In the genomic region with DNA sequence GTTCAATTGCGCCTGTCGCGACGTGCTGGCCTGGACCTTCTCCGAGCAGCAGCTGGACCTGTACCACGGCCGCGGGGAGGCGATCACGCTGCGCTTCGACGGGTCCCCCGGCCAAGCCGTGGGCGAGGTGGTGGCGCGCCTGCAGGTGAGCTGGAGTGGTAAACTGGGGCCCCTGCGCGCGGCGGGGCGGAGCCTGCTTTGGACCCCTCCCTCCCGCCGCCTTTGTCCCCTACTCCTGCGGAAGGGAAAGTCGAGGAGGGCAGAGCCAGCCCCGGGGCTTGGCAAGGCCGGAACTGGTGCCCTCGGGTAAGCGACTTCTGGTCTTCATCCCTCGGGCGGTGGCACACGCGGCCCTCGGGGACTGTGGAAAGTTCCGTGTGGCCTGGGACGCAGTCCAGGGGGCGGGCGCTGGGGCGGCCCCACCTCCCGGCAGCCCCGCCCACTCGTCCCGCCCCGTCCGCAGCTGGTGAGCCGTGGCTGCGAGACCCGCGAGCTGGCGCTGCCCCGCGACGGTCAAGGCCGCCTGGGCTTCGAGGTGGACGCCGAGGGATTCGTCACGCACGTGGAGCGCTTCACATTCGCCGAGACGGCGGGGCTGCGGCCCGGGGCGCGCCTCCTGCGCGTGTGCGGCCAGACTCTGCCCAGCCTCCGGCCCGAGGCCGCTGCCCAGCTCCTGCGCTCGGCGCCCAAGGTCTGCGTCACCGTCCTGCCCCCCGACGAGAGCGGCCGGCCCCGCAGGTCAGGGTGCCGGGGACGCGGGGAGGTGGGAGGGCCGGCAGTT, we compare ENCODE assay signal across 11 cellular contexts. TPM values are rescaled to one million over a fixed set of nuclear protein-coding genes. Genes with fewer than 3 reads are reported as not detected.
A peak's percentile ranks its signal among the peaks of the same experiment; 100 is the strongest.
DNase-seq lines count a peak whose midpoint lies in the region; ATAC-seq and TF ChIP-seq lines count a peak whose summit lies in the region.
"Had no signal": no experiment of that assay in that cellular context is flagged by ENCODE, and none has a peak within 500 bp of the region (broad histone marks: within the 10 kb centered on the region; RNA-seq: fewer than 3 reads in every experiment).

No MANE protein-coding gene starts in this region.

- H3K4me3 ChIP-seq in endodermal cell (ENCODE audit: low read length) (no peak overlapping the region), lower lobe of right lung (peak overlapping the region; percentile 47), upper lobe of left lung (peak overlapping the region in 3 of 4 donors; percentile 42 to 58 (median 46))

- ATAC-seq in lower lobe of right lung = peak; percentile 68 to 79
- ATAC-seq in upper lobe of left lung (ENCODE audit: low FRiP score in 2 of 2) = peak; percentile 32
- no peak for ATAC-seq in GM18520 (IDR thresholded peaks at IDR 0.05; ENCODE audit: unreplicated experiment)
- ATAC-seq: activated CD4-positive, CD25-positive, alpha-beta regulatory T cell treated with anti-CD3 and anti-CD28 coated beads, Interleukin-2, amount 50 U/mL, for 24 hours had no signal

- H3K9me3 ChIP-seq in endodermal cell (ENCODE audit: control insufficient read depth, low read length) (no peaks in the 10 kb centered on the region), lower lobe of right lung (no peaks in the 10 kb centered on the region), upper lobe of left lung (no peaks in the 10 kb centered on the region)

- no peaks in the 10 kb centered on the region for H3K9me3 Mint-ChIP-seq in endodermal cell

- TF ChIP-seq CTCF in endodermal cell (conservative IDR thresholded peaks at IDR 0.05) (peak; percentile 47), lower lobe of right lung (IDR thresholded peaks at IDR 0.05) (no peak), upper lobe of left lung (IDR thresholded peaks at IDR 0.05) (no peak)

- intact Hi-C loops in lower lobe of right lung (cut with DNase I) = no loop called here

- peak in 1 of 4 donors; percentile 55 for TF ChIP-seq POLR2A in upper lobe of left lung (IDR thresholded peaks at IDR 0.05)

- H3K27ac Mint-ChIP-seq in endodermal cell = no peak overlapping the region

- peaks cover 11% of the 10 kb centered on the region for H3K36me3 ChIP-seq in endodermal cell (ENCODE audit: control insufficient read depth, insufficient read depth, low read length)
- peaks cover 80% of the 10 kb centered on the region for H3K36me3 ChIP-seq in lower lobe of right lung
- H3K36me3 ChIP-seq in upper lobe of left lung = peaks cover 16 to 90% (median 70%) of the 10 kb centered on the region in 4 donors

- no peaks in the 10 kb centered on the region for H3K4me1 ChIP-seq in endodermal cell (ENCODE audit: control insufficient read depth, insufficient read depth, low read length)
- peaks cover 44% of the 10 kb centered on the region for H3K4me1 ChIP-seq in lower lobe of right lung
- peaks cover 33 to 75% (median 43%) of the 10 kb centered on the region in 4 donors for H3K4me1 ChIP-seq in upper lobe of left lung

- no peaks in the 10 kb centered on the region for H3K36me3 Mint-ChIP-seq in endodermal cell (ENCODE audit: low read depth)

- DNase-seq in NCI-H345 (lab: John Stamatoyannopoulos, UW) = peak; percentile 27
- no peak for DNase-seq in NCI-H345 treated with DMSO at 0.1 percent for 48 hours (lab: John Stamatoyannopoulos, UW; ENCODE audit: unreplicated experiment)
- peak; percentile 90 for DNase-seq in endodermal cell
- peak; percentile 64 for DNase-seq in lower lobe of right lung
- DNase-seq in upper lobe of left lung = peak in 1 of 2 donors; percentile 93
- DNase-seq in middle frontal gyrus (ENCODE audit: extremely low spot score, low spot score) = no peak
- DNase-seq in NCI-H2171 treated with DMSO at 0.1 percent for 48 hours (lab: John Stamatoyannopoulos, UW) = no peak
- DNase-seq: Kasumi-1 had no signal

- peaks cover 8% of the 10 kb centered on the region for H3K4me1 Mint-ChIP-seq in endodermal cell

- H3K9ac ChIP-seq in endodermal cell (ENCODE audit: extremely low read depth, low read length, poor library complexity, severe bottlenecking) = no peak overlapping the region

- H3K27ac ChIP-seq in endodermal cell (ENCODE audit: low read depth, low read length) (no peak overlapping the region), lower lobe of right lung (peak overlapping the region; percentile 56), upper lobe of left lung (peak overlapping the region in 3 of 4 donors; percentile 18 to 46 (median 35))
- H3K27ac ChIP-seq: epithelial cell of prostate had no signal

- WGBS in endodermal cell (ENCODE audit: insufficient coverage in 1 of 2, insufficient read length in 1 of 2), 2 experiments = 85 to 90% methylated on average over 69 to 91 of the region's 91 CpGs
- WGBS in upper lobe of left lung, 2 donors = 73 to 79% methylated on average over 40 to 66 of the region's 91 CpGs

- H3K27me3 Mint-ChIP-seq in endodermal cell (ENCODE audit: insufficient read depth) = peaks cover 25% of the 10 kb centered on the region

- TF ChIP-seq EP300 in upper lobe of left lung (IDR thresholded peaks at IDR 0.05) = no peak

- H3K4me3 Mint-ChIP-seq in endodermal cell = peak overlapping the region; percentile 63

- H3K27me3 ChIP-seq in endodermal cell (ENCODE audit: control insufficient read depth, insufficient read depth, low read length, poor library complexity, severe bottlenecking) = no peaks in the 10 kb centered on the region
- H3K27me3 ChIP-seq in lower lobe of right lung (ENCODE audit: low read depth) = no peaks in the 10 kb centered on the region
- H3K27me3 ChIP-seq in upper lobe of left lung = no peaks in the 10 kb centered on the region

RNA-seq across cellular contexts. Expression of gene SIPA1, which starts 9.2 kb away (rescaled TPM):
- total RNA-seq in endodermal cell (10 to 100 TPM; 39.9 to 46.8 TPM), lower lobe of right lung (102 TPM), upper lobe of left lung (100 to 1,000 TPM in 1 of 6 donors, 10 to 100 TPM in 5; 42.7 to 137 (median 74.9) TPM)
- 22.0 TPM for polyA plus RNA-seq in endodermal cell (2013, experiment 1 of 2)
- polyA plus RNA-seq in endodermal cell (2013, experiment 2 of 2) = 18.3 TPM

RNA-seq across cellular contexts. Expression of gene RELA, which starts 15.6 kb away (rescaled TPM):
- total RNA-seq in endodermal cell = 10 to 100 TPM; 40.2 to 41.1 TPM
- 50.0 TPM for polyA plus RNA-seq in endodermal cell (2013, experiment 1 of 2)
- polyA plus RNA-seq in endodermal cell (2013, experiment 2 of 2) = 41.7 TPM
- total RNA-seq in lower lobe of right lung = 68.9 TPM
- total RNA-seq in upper lobe of left lung = 10 to 100 TPM; 42.9 to 86.8 (median 58.7) TPM

RNA-seq across cellular contexts. Expression of gene PCNX3, which starts 31.5 kb away (rescaled TPM):
- total RNA-seq in endodermal cell = 10 to 100 TPM; 48.1 to 57.3 TPM
- 25.5 TPM for polyA plus RNA-seq in endodermal cell (2013, experiment 1 of 2)
- polyA plus RNA-seq in endodermal cell (2013, experiment 2 of 2) = 24.6 TPM
- total RNA-seq in lower lobe of right lung = 32.4 TPM
- total RNA-seq in upper lobe of left lung = 10 to 100 TPM; 26.7 to 63.9 (median 43.9) TPM

RNA-seq across cellular contexts. Expression of gene MAP3K11, which starts 33.1 kb away (rescaled TPM):
- total RNA-seq in endodermal cell (10 to 100 TPM; 62.8 to 65.0 TPM), lower lobe of right lung (113 TPM), upper lobe of left lung (100 to 1,000 TPM in 4 of 6 donors, 10 to 100 TPM in 2; 52.1 to 132 (median 107) TPM)
- 30.5 TPM for polyA plus RNA-seq in endodermal cell (2013, experiment 1 of 2)
- 28.4 TPM for polyA plus RNA-seq in endodermal cell (2013, experiment 2 of 2)

RNA-seq across cellular contexts. Expression of gene KCNK7, which starts 51.5 kb away (rescaled TPM):
- total RNA-seq in endodermal cell = 1 to 10 TPM in 1 of 2 donors, not detected in 1; 1.2 TPM
- not detected for polyA plus RNA-seq in endodermal cell (2013, experiment 1 of 2)
- polyA plus RNA-seq in endodermal cell (2013, experiment 2 of 2) = not detected
- 1.7 TPM for total RNA-seq in lower lobe of right lung
- total RNA-seq in upper lobe of left lung = 1 to 10 TPM in 4 of 6 donors, under 1 TPM in 1, not detected in 1; 0.59 to 3.7 (median 1.7) TPM

Comparison
In these comparisons a context has a peak if more than half of its experiments do, and no peak if none do; other contexts are left out.
1. DNase-seq: peak in NCI-H345 (single experiment), endodermal cell (single experiment) and lower lobe of right lung (single experiment); none in NCI-H345 treated with DMSO at 0.1 percent for 48 hours (single experiment), middle frontal gyrus (single experiment) and NCI-H2171 treated with DMSO at 0.1 percent for 48 hours (single experiment).